2 cellular contexts compared by ENCODE assay signal in genomic region chr19:33393286-33394005, GRCh38.
TF ChIP-seq lines count a peak whose summit lies in the region.

No MANE protein-coding gene starts in this region.

TF ChIP-seq in IMR-90, 13 proteins besides CTCF, POLR2A, EP300 and RAD21:
- no peak for TF ChIP-seq RCOR1 (IDR thresholded peaks at IDR 0.05; ENCODE audit: insufficient replicate concordance, low read length)
- TF ChIP-seq CHD1 (IDR thresholded peaks at IDR 0.05; ENCODE audit: low read depth, low read length): no peak
- TF ChIP-seq BHLHE40 (IDR thresholded peaks at IDR 0.05; ENCODE audit: low read depth, low read length): no peak
- no peak for TF ChIP-seq MAFK (IDR thresholded peaks at IDR 0.05; ENCODE audit: low read depth, low read length)
- no peak for TF ChIP-seq MXI1 (IDR thresholded peaks at IDR 0.05; ENCODE audit: borderline replicate concordance, low read depth, low read length)
- TF ChIP-seq RFX5 (IDR thresholded peaks at IDR 0.05; ENCODE audit: low read depth, low read length): no peak
- no peak for TF ChIP-seq FOS (IDR thresholded peaks at IDR 0.05; ENCODE audit: low read depth, low read length)
- no peak for TF ChIP-seq SMC3 (IDR thresholded peaks at IDR 0.05; ENCODE audit: low read depth, low read length)
- TF ChIP-seq MAZ (IDR thresholded peaks at IDR 0.05; ENCODE audit: borderline replicate concordance, low read depth, low read length): no peak
- no peak for TF ChIP-seq NFE2L2 (IDR thresholded peaks at IDR 0.05; ENCODE audit: low read depth, low read length)
- TF ChIP-seq USF2 (IDR thresholded peaks at IDR 0.05; ENCODE audit: low read depth, low read length): no peak

TF ChIP-seq in H1, 55 proteins besides CTCF, POLR2A, EP300 and RAD21:
- no peak for TF ChIP-seq HDAC2 (IDR thresholded peaks at IDR 0.05; ENCODE audit: borderline replicate concordance in 1 of 2, low read depth in 2 of 2, low read length in 2 of 2)
- TF ChIP-seq NRF1 (IDR thresholded peaks at IDR 0.05; ENCODE audit: low read depth, low read length): no peak
- TF ChIP-seq SP1 (IDR thresholded peaks at IDR 0.05; ENCODE audit: low read depth, low read length): no peak
- TF ChIP-seq E2F6 (IDR thresholded peaks at IDR 0.05): no peak
- no peak for TF ChIP-seq CREB1 (IDR thresholded peaks at IDR 0.05)
- no peak for TF ChIP-seq BACH1 (IDR thresholded peaks at IDR 0.05; ENCODE audit: low read length)
- TF ChIP-seq SP2 (IDR thresholded peaks at IDR 0.05; ENCODE audit: low read length): no peak
- no peak for TF ChIP-seq CBX5 (IDR thresholded peaks at IDR 0.05; ENCODE audit: low read depth, low read length)
- no peak for TF ChIP-seq CEBPB (IDR thresholded peaks at IDR 0.05; ENCODE audit: low read depth, low read length)
- no peak for TF ChIP-seq BRCA1 (IDR thresholded peaks at IDR 0.05; ENCODE audit: low read depth, low read length)
- TF ChIP-seq ATF2 (IDR thresholded peaks at IDR 0.05; ENCODE audit: low read length): no peak
- no peak for TF ChIP-seq POLR2AphosphoS5 (IDR thresholded peaks at IDR 0.05; ENCODE audit: low read depth, low read length)
- TF ChIP-seq SAP30 (IDR thresholded peaks at IDR 0.05; ENCODE audit: insufficient read depth, insufficient replicate concordance, low read length): no peak
- TF ChIP-seq RBBP5 (IDR thresholded peaks at IDR 0.05; ENCODE audit: borderline replicate concordance, low read depth, low read length): no peak
- TF ChIP-seq KDM5A (IDR thresholded peaks at IDR 0.05; ENCODE audit: low read length): no peak
- no peak for TF ChIP-seq RFX5 (IDR thresholded peaks at IDR 0.05; ENCODE audit: borderline replicate concordance, low read depth, low read length)
- TF ChIP-seq PHF8 (conservative IDR thresholded peaks at IDR 0.05; ENCODE audit: low read depth, low read length): no peak
- TF ChIP-seq ZNF274 (IDR thresholded peaks at IDR 0.05; ENCODE audit: borderline replicate concordance, extremely low read depth, low read length): no peak
